8 cellular contexts compared by ENCODE assay signal in genomic region chr5:112921031-112921832, GRCh38. TPM values are rescaled to one million over a fixed set of nuclear protein-coding genes. Genes with fewer than 3 reads are reported as not detected.
DNase-seq lines count a peak whose midpoint lies in the region; ATAC-seq, FAIRE-seq and TF ChIP-seq lines count a peak whose summit lies in the region.

No MANE protein-coding gene starts in this region.

- FAIRE-seq in kidney (lab: Jason Lieb, UNC) = no peak

- TF ChIP-seq CTCF in kidney (IDR thresholded peaks at IDR 0.05; ENCODE audit: borderline replicate concordance, extremely low read depth, insufficient read depth) = peak; percentile 1

- ATAC-seq in HG02870 (IDR thresholded peaks at IDR 0.05; ENCODE audit: unreplicated experiment) = peak; percentile 36

- H3K4me1 ChIP-seq in kidney (ENCODE audit: control insufficient read depth in 1 of 2, insufficient read depth in 1 of 2, low read depth in 1 of 2, low read length in 2 of 2) = peaks cover 12 to 23% of the 10 kb centered on the region in 2 donors

- H3K9me3 ChIP-seq in kidney (ENCODE audit: control insufficient read depth in 1 of 2, low read length in 2 of 2) = no peaks in the 10 kb centered on the region

- peaks cover 0 to 6% of the 10 kb centered on the region in 2 donors for H3K36me3 ChIP-seq in kidney (ENCODE audit: control insufficient read depth in 1 of 2, insufficient read depth in 2 of 2, low read length in 2 of 2)

- peak overlapping the region; percentile 82 to 92 for H3K4me3 ChIP-seq in kidney (ENCODE audit: low read length in 2 of 2)

- peak; percentile 63 for DNase-seq in NCI-H2227 (lab: John Stamatoyannopoulos, UW; ENCODE audit: unreplicated experiment)
- no peak for DNase-seq in NCI-H2227 treated with DMSO at 0.1 percent for 48 hours (lab: John Stamatoyannopoulos, UW)
- peak; percentile 49 for DNase-seq in NCI-H1694 treated with DMSO at 0.1 percent for 48 hours (lab: John Stamatoyannopoulos, UW)
- DNase-seq in activated CD4-positive, CD25-positive, alpha-beta regulatory T cell (lab: John Stamatoyannopoulos, UW) = peak in 3 of 4 experiments; percentile 25 to 37 (median 32)
- DNase-seq in cerebellar cortex (ENCODE audit: low spot score) = peak; percentile 49
- peak; percentile 89 for DNase-seq in kidney
- DNase-seq in stimulated activated CD4-positive, alpha-beta T cell treated with anti-CD3 and anti-CD28 coated beads, Interleukin-12 subunit alpha, Interleukin-12 subunit beta, amount 100 ng/mL, for 4 hours = peak; percentile 48

- intact Hi-C loops in kidney (cut with DNase I) = no loop called here

- peak overlapping the region; percentile 91 to 93 for H3K9ac ChIP-seq in kidney (ENCODE audit: low read length in 2 of 2)

- H3K27ac ChIP-seq in kidney (ENCODE audit: low read depth in 2 of 2, low read length in 2 of 2) = peak overlapping the region; percentile 95 to 97

RNA-seq across cellular contexts. Expression of gene REEP5, which starts 0.8 kb away (rescaled TPM):
- total RNA-seq in kidney = 132 TPM
- 157 TPM for polyA plus RNA-seq in kidney (ENCODE audit: insufficient read depth, low read depth, low replicate concordance)

RNA-seq across cellular contexts. Expression of gene DCP2, which starts 55.4 kb away (rescaled TPM):
- total RNA-seq in kidney = 43.0 TPM
- polyA plus RNA-seq in kidney (ENCODE audit: insufficient read depth, low read depth, low replicate concordance) = 6.9 TPM
